In the genomic region with DNA sequence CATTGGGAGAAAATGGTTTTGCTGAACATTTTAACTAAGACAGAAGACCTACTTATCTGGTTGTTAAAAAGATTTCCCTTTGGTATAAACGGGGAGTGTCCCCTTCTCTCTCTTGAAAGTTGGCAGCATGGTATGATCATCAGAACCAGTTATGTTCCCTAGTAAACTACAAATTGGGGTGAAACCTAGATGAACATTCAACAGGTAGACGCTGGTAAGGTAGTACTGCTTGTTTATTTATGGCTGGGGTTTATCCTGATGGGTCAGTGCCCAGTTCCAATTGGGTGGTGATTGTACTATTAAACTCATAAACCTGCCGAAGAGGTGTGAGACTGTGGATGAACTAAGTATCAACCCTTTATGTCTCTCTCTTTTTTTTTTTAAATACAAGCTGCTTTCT, we compare ENCODE assay signal across 11 cellular contexts.
"Had no signal": no experiment of that assay in that cellular context is flagged by ENCODE, and none has a peak within 500 bp of the region (broad histone marks: within the 10 kb centered on the region; RNA-seq: fewer than 3 reads in every experiment).

No MANE protein-coding gene starts in this region.

- H2AFZ ChIP-seq: GM23248, GM23338 had no signal

- FAIRE-seq: H1, H54 had no signal

- H3K27ac ChIP-seq: GM23248 had no signal

- H3K36me3 ChIP-seq: HAP-1 had no signal

- DNase-seq: GM23248, GOT3, H7, H9, HCEC 1CT, HFFc6 had no signal

- ATAC-seq: GM23338, HCT116 had no signal

- H3K4me2 ChIP-seq: GM23338 had no signal

- H3K9ac ChIP-seq: GM23248 had no signal

- H3K9me3 ChIP-seq: HAP-1 had no signal

- H3K4me3 ChIP-seq: GM23248, GM23338, HAP-1 had no signal
